In the genomic region with DNA sequence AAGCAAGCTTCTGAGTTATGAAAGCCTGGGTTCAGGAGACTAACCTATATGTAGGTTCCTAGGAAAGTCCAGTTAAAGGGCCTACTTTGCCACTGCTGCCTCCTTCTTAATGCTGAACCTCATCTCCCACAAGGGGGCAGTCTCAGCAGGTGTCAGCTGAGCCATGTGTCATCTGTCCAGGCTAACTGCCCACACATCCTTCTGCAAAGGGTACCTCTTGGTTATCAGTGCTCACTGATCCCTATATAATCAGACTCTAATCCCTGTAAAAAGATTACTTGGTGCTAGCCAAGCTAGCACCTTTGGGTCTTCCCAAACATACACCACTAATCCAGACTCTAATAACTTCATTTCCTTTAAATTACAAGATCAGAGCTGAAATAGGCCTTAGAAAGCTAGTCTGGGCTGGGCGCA, we compare ENCODE assay signal across 8 cellular contexts. TPM values are rescaled to one million over a fixed set of nuclear protein-coding genes. Genes with fewer than 3 reads are reported as not detected.
DNase-seq lines count a peak whose midpoint lies in the region; ATAC-seq and TF ChIP-seq lines count a peak whose summit lies in the region.

No MANE protein-coding gene starts in this region.

- POLR2A ChIA-PET in SK-N-SH (lab: Yijun Ruan, JAX): interaction anchor here (0.6 to 3.2 kb wide), 5 partner anchors 9 to 70 kb away, joined by 3 to 29 read pairs (median 3); a partner anchor contains a TSS

- peaks cover 16 to 20% of the 10 kb centered on the region in 2 donors for H3K36me3 Mint-ChIP-seq in activated naive CD4-positive, alpha-beta T cell treated with anti-CD3 and anti-CD28 coated beads, Interleukin-2, amount 50 U/mL, for 72 hours

- peaks cover 31% of the 10 kb centered on the region for H3F3A ChIP-seq in SK-N-SH (replicated peaks; ENCODE audit: insufficient read depth)

- DNase-seq in ELF-1 (ENCODE audit: low read depth, low spot score) (peak; percentile 77), SK-N-SH (peak; percentile 66), cardiac muscle cell (ENCODE audit: low read depth in 1 of 2, low spot score in 1 of 2) (peak; percentile 75 to 76), sciatic nerve (ENCODE audit: low spot score) (no peak)
- peak in 1 of 2 donors; percentile 72 for DNase-seq in activated naive CD4-positive, alpha-beta T cell treated with anti-CD3 and anti-CD28 coated beads, Interleukin-2, amount 50 U/mL, for 72 hours (ENCODE audit: low spot score in 2 of 2)

- H3K9me3 ChIP-seq in SK-N-SH (no peaks in the 10 kb centered on the region), cardiac muscle cell (ENCODE audit: low read depth) (no peaks in the 10 kb centered on the region)

- CTCF ChIA-PET in SK-N-SH (lab: Yijun Ruan, JAX): interaction anchor here (0.7 to 8.4 kb wide), 36 partner anchors 9 to 711 kb away, joined by 3 to 164 read pairs (median 4); a partner anchor contains a TSS

- H3K36me3 ChIP-seq in SK-N-SH (replicated peaks in 1 of 2; ENCODE audit: control insufficient read depth in 1 of 2, insufficient read depth in 2 of 2, low read length in 1 of 2): peaks cover 75 to 76% of the 10 kb centered on the region in 2 experiments
- H3K36me3 ChIP-seq in cardiac muscle cell: peaks cover 56% of the 10 kb centered on the region

- H3K79me2 ChIP-seq in SK-N-SH (ENCODE audit: insufficient read depth): peaks cover 38% of the 10 kb centered on the region

- TF ChIP-seq EP300 in SK-N-SH (IDR thresholded peaks at IDR 0.05; ENCODE audit: borderline replicate concordance in 1 of 2, low read depth in 1 of 2, low read length in 1 of 2): no peak

- no peak overlapping the region for H3K27ac ChIP-seq in SK-N-SH (ENCODE audit: low read depth in 2 of 2, low read length in 1 of 2)
- H3K27ac ChIP-seq in cardiac muscle cell: peak overlapping the region; percentile 74

- H2AFZ ChIP-seq in SK-N-SH (ENCODE audit: low read depth): no peak overlapping the region

- H3K9me2 ChIP-seq in SK-N-SH: no peaks in the 10 kb centered on the region

- no peak overlapping the region for H3K9ac ChIP-seq in SK-N-SH

- H3K9me3 Mint-ChIP-seq in activated naive CD4-positive, alpha-beta T cell treated with anti-CD3 and anti-CD28 coated beads, Interleukin-2, amount 50 U/mL, for 72 hours: no peaks in the 10 kb centered on the region

- TF ChIP-seq RAD21 in SK-N-SH (IDR thresholded peaks at IDR 0.05; ENCODE audit: low read length): peak; percentile 75

- H3K27ac Mint-ChIP-seq in activated naive CD4-positive, alpha-beta T cell treated with anti-CD3 and anti-CD28 coated beads, Interleukin-2, amount 50 U/mL, for 72 hours: peak overlapping the region in 1 of 2 donors; percentile 90

- TF ChIP-seq CTCF in LNCAP (IDR thresholded peaks at IDR 0.05): peak; percentile 70
- TF ChIP-seq CTCF in SK-N-SH (IDR thresholded peaks at IDR 0.05): peak; percentile 79
- TF ChIP-seq CTCF in cardiac muscle cell (IDR thresholded peaks at IDR 0.05; ENCODE audit: low read depth, low read length): peak; percentile 76

- H4K20me1 ChIP-seq in SK-N-SH (ENCODE audit: insufficient read depth): peaks cover 21% of the 10 kb centered on the region; the same call in 1 of the 2 replicates

- ATAC-seq in activated naive CD4-positive, alpha-beta T cell treated with anti-CD3 and anti-CD28 coated beads, Interleukin-2, amount 50 U/mL, for 72 hours: peak; percentile 74 to 87
- ATAC-seq in sciatic nerve (peak; percentile 45), GM18870 (IDR thresholded peaks at IDR 0.05; ENCODE audit: unreplicated experiment) (no peak), GM19397 (IDR thresholded peaks at IDR 0.05; ENCODE audit: unreplicated experiment) (no peak)

- H3K4me2 ChIP-seq in SK-N-SH: no peak overlapping the region

- no peaks in the 10 kb centered on the region for H3K27me3 ChIP-seq in SK-N-SH (ENCODE audit: insufficient read depth)
- H3K27me3 ChIP-seq in cardiac muscle cell: no peaks in the 10 kb centered on the region

- 100% methylated on average over 1 of the region's 1 CpG for WGBS in SK-N-SH (ENCODE audit: low lambda C conversion rate)

- H3K4me1 ChIP-seq in SK-N-SH (ENCODE audit: control insufficient read depth in 1 of 2, insufficient read depth in 2 of 2, low read depth in 1 of 2, low read length in 1 of 2): no peaks in the 10 kb centered on the region
- peaks cover 18% of the 10 kb centered on the region for H3K4me1 ChIP-seq in cardiac muscle cell (ENCODE audit: low read depth)

- H3K4me3 ChIP-seq in SK-N-SH (ENCODE audit: low read depth in 2 of 2, low read length in 1 of 2): no peak overlapping the region
- H3K4me3 ChIP-seq in cardiac muscle cell: no peak overlapping the region

- intact Hi-C loops in sciatic nerve (cut with DNase I): loop anchor here (10.0 kb wide), 1 partner anchor 52 kb away; no protein-coding TSS in a partner anchor

TF ChIP-seq in SK-N-SH, 30 proteins besides CTCF, POLR2A, EP300 and RAD21 (continues in another document):
- TF ChIP-seq GATA2 (CRISPR knock-in tag; IDR thresholded peaks at IDR 0.05): no peak
- TF ChIP-seq NRF1 (IDR thresholded peaks at IDR 0.05; ENCODE audit: low read depth, low read length): no peak
- TF ChIP-seq, protein P1, sequence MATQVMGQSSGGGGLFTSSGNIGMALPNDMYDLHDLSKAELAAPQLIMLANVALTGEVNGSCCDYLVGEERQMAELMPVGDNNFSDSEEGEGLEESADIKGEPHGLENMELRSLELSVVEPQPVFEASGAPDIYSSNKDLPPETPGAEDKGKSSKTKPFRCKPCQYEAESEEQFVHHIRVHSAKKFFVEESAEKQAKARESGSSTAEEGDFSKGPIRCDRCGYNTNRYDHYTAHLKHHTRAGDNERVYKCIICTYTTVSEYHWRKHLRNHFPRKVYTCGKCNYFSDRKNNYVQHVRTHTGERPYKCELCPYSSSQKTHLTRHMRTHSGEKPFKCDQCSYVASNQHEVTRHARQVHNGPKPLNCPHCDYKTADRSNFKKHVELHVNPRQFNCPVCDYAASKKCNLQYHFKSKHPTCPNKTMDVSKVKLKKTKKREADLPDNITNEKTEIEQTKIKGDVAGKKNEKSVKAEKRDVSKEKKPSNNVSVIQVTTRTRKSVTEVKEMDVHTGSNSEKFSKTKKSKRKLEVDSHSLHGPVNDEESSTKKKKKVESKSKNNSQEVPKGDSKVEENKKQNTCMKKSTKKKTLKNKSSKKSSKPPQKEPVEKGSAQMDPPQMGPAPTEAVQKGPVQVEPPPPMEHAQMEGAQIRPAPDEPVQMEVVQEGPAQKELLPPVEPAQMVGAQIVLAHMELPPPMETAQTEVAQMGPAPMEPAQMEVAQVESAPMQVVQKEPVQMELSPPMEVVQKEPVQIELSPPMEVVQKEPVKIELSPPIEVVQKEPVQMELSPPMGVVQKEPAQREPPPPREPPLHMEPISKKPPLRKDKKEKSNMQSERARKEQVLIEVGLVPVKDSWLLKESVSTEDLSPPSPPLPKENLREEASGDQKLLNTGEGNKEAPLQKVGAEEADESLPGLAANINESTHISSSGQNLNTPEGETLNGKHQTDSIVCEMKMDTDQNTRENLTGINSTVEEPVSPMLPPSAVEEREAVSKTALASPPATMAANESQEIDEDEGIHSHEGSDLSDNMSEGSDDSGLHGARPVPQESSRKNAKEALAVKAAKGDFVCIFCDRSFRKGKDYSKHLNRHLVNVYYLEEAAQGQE (IDR thresholded peaks at IDR 0.05; ENCODE audit: low read depth, low read length): no peak
- peak; percentile 31; the same call in 1 of the 2 replicates for TF ChIP-seq TCF12 (IDR thresholded peaks at IDR 0.05)
- TF ChIP-seq RXRA (IDR thresholded peaks at IDR 0.05; ENCODE audit: borderline replicate concordance, low read depth): no peak
- peak; percentile 82 for TF ChIP-seq SMC3 (IDR thresholded peaks at IDR 0.05; ENCODE audit: low read depth, low read length)
- TF ChIP-seq TEAD4 (IDR thresholded peaks at IDR 0.05; ENCODE audit: borderline replicate concordance, insufficient read depth): no peak
- no peak for TF ChIP-seq MEF2A (IDR thresholded peaks at IDR 0.05; ENCODE audit: borderline replicate concordance, low read depth)

RNA-seq across cellular contexts. Expression of a gene that starts 9.0 kb away (rescaled TPM):
- 467 and 551 TPM in 2 replicates for polyA plus RNA-seq in SK-N-SH (2012; rRNA removed)
- 594 and 715 TPM in 2 replicates for polyA plus RNA-seq in SK-N-SH (2012; cell fraction: cytosol; rRNA removed)
- 153 and 277 TPM in 2 replicates for polyA plus RNA-seq in SK-N-SH (2012; cell fraction: nucleus; rRNA removed)
- total RNA-seq in activated naive CD4-positive, alpha-beta T cell treated with anti-CD3 and anti-CD28 coated beads, Interleukin-2, amount 50 U/mL, for 72 hours: 100 to 1,000 TPM; 577 to 596 TPM
- 526 and 782 TPM in 2 replicates for total RNA-seq in cardiac muscle cell
- polyA plus RNA-seq in cardiac muscle cell: 1,545 and 1,744 TPM in 2 replicates
- total RNA-seq in sciatic nerve: 330 TPM

RNA-seq across cellular contexts. Expression of a gene that starts 12.5 kb away (rescaled TPM):
- 4.0 and 4.3 TPM in 2 replicates for polyA plus RNA-seq in SK-N-SH (2012; rRNA removed)
- 1.8 and 2.5 TPM in 2 replicates for polyA plus RNA-seq in SK-N-SH (2012; cell fraction: cytosol; rRNA removed)
- 2.7 and 3.2 TPM in 2 replicates for polyA plus RNA-seq in SK-N-SH (2012; cell fraction: nucleus; rRNA removed)
- 1 to 10 TPM; 2.0 to 6.4 TPM for total RNA-seq in activated naive CD4-positive, alpha-beta T cell treated with anti-CD3 and anti-CD28 coated beads, Interleukin-2, amount 50 U/mL, for 72 hours
- 8.2 and 10.0 TPM in 2 replicates for total RNA-seq in cardiac muscle cell
- 1.8 and 6.0 TPM in 2 replicates for polyA plus RNA-seq in cardiac muscle cell
- 4.5 TPM for total RNA-seq in sciatic nerve

RNA-seq across cellular contexts. Expression of a gene that starts 12.8 kb away (rescaled TPM):
- polyA plus RNA-seq in SK-N-SH (2012; rRNA removed) (1.1 and 1.6 TPM in 2 replicates), cardiac muscle cell (2.1 and 4.9 TPM in 2 replicates)
- polyA plus RNA-seq in SK-N-SH (2012; cell fraction: cytosol; rRNA removed): 0.93 and 1.1 TPM in 2 replicates
- 0.58 and 0.98 TPM in 2 replicates for polyA plus RNA-seq in SK-N-SH (2012; cell fraction: nucleus; rRNA removed)
- total RNA-seq in activated naive CD4-positive, alpha-beta T cell treated with anti-CD3 and anti-CD28 coated beads, Interleukin-2, amount 50 U/mL, for 72 hours: 1 to 10 TPM; 2.6 to 4.9 TPM
- total RNA-seq in cardiac muscle cell (2.1 and 2.4 TPM in 2 replicates), sciatic nerve (1.1 TPM)

RNA-seq across cellular contexts. Expression of a gene that starts 21.7 kb away (rescaled TPM):
- polyA plus RNA-seq in SK-N-SH (2012; rRNA removed): 1.3 TPM in 2 replicates
- 1.1 TPM in 2 replicates for polyA plus RNA-seq in SK-N-SH (2012; cell fraction: cytosol; rRNA removed)
- 2.5 and 3.2 TPM in 2 replicates for polyA plus RNA-seq in SK-N-SH (2012; cell fraction: nucleus; rRNA removed)
- 10 to 100 TPM in 1 of 2 donors, 1 to 10 TPM in 1; 4.5 to 12.9 TPM for total RNA-seq in activated naive CD4-positive, alpha-beta T cell treated with anti-CD3 and anti-CD28 coated beads, Interleukin-2, amount 50 U/mL, for 72 hours
- 7.8 and 13.9 TPM in 2 replicates for total RNA-seq in cardiac muscle cell
- polyA plus RNA-seq in cardiac muscle cell: 8.3 and 8.4 TPM in 2 replicates
- total RNA-seq in sciatic nerve: 14.3 TPM

RNA-seq across cellular contexts. Expression of a gene that starts 38.0 kb away (rescaled TPM):
- polyA plus RNA-seq in SK-N-SH (2012; rRNA removed) (156 and 185 TPM in 2 replicates), cardiac muscle cell (291 and 311 TPM in 2 replicates)
- polyA plus RNA-seq in SK-N-SH (2012; cell fraction: cytosol; rRNA removed): 111 and 140 TPM in 2 replicates
- polyA plus RNA-seq in SK-N-SH (2012; cell fraction: nucleus; rRNA removed): 215 and 220 TPM in 2 replicates
- total RNA-seq in activated naive CD4-positive, alpha-beta T cell treated with anti-CD3 and anti-CD28 coated beads, Interleukin-2, amount 50 U/mL, for 72 hours: 100 to 1,000 TPM; 153 to 177 TPM
- total RNA-seq in cardiac muscle cell (145 and 187 TPM in 2 replicates), sciatic nerve (96.3 TPM)

Comparison
In these comparisons a context has a peak if more than half of its experiments do, and no peak if none do; other contexts are left out.
1. ATAC-seq: peak in activated naive CD4-positive, alpha-beta T cell treated with anti-CD3 and anti-CD28 coated beads, Interleukin-2, amount 50 U/mL, for 72 hours (2 of 2) and sciatic nerve (single experiment); none in GM18870 (single experiment) and GM19397 (single experiment).
2. Peak in every context shown above with its lines, with median percentiles within 50 percentile points of each other: CTCF ChIP-seq.